8 cellular contexts compared by ENCODE assay signal in genomic region chr12:7019043-7019569, GRCh38. TPM values are rescaled to one million over a fixed set of nuclear protein-coding genes. Genes with fewer than 3 reads are reported as not detected.
DNase-seq lines count a peak whose midpoint lies in the region; TF ChIP-seq lines count a peak whose summit lies in the region.

No MANE protein-coding gene starts in this region.

- peaks cover 22% of the 10 kb centered on the region for H3K4me1 Mint-ChIP-seq in activated CD4-positive, alpha-beta T cell treated with anti-CD3 and anti-CD28 coated beads, Interleukin-2, amount 10 ng/mL, durations not matched to agents 24 days and 14 days

- peak overlapping the region; percentile 88 for H3K27ac ChIP-seq in substantia nigra (ENCODE audit: low read depth, low read length, poor library complexity, severe bottlenecking)

- H3K36me3 Mint-ChIP-seq in activated CD4-positive, alpha-beta T cell treated with anti-CD3 and anti-CD28 coated beads, Interleukin-2, amount 10 ng/mL, durations not matched to agents 24 days and 14 days (ENCODE audit: low read depth) = peaks cover 4% of the 10 kb centered on the region

- H3K9ac ChIP-seq in iPS-15b (ENCODE audit: low read depth, low read length) = peak overlapping the region; percentile 18

- DNase-seq in activated CD4-positive, alpha-beta T cell treated with anti-CD3 and anti-CD28 coated beads, Interleukin-2, amount 10 ng/mL, durations not matched to agents 24 days and 14 days = no peak
- no peak for DNase-seq in activated CD4-positive, alpha-beta T cell treated with anti-CD3 and anti-CD28 coated beads, Interleukin-2, amount 50 U/mL, for 48 hours
- DNase-seq in substantia nigra (lab: John Stamatoyannopoulos, UW) (no peak), CD1c-positive myeloid dendritic cell (ENCODE audit: extremely low spot score) (no peak), NCI-H187 (lab: John Stamatoyannopoulos, UW) (no peak)
- no peak for DNase-seq in activated CD4-positive, alpha-beta T cell treated with anti-CD3 and anti-CD28 coated beads for 48 hours

- H3K9me3 ChIP-seq in iPS-15b (ENCODE audit: control insufficient read depth, insufficient read depth, low read length) = no peaks in the 10 kb centered on the region

- H3K27ac Mint-ChIP-seq in activated CD4-positive, alpha-beta T cell treated with anti-CD3 and anti-CD28 coated beads, Interleukin-2, amount 10 ng/mL, durations not matched to agents 24 days and 14 days = peak overlapping the region; percentile 91

- H3K36me3 ChIP-seq in iPS-15b (ENCODE audit: control insufficient read depth, insufficient read depth, low read length) = peaks cover 7% of the 10 kb centered on the region

- no peaks in the 10 kb centered on the region for H3K9me3 Mint-ChIP-seq in activated CD4-positive, alpha-beta T cell treated with anti-CD3 and anti-CD28 coated beads, Interleukin-2, amount 10 ng/mL, durations not matched to agents 24 days and 14 days

- H3K4me1 ChIP-seq in iPS-15b (ENCODE audit: control insufficient read depth, insufficient read depth, low read length) = peaks cover 15% of the 10 kb centered on the region

- intact Hi-C loops in activated CD4-positive, alpha-beta T cell treated with anti-CD3 and anti-CD28 coated beads, Interleukin-2, amount 10 ng/mL, durations not matched to agents 24 days and 14 days (cut with micrococcal nuclease) = loop anchor here (1.0 to 5.0 kb wide), 4 partner anchors 73 to 168 kb away; partner anchors contain the start of genes C1R, PEX5 and SPSB2

- peak overlapping the region; percentile 90 for H3K4me3 Mint-ChIP-seq in activated CD4-positive, alpha-beta T cell treated with anti-CD3 and anti-CD28 coated beads, Interleukin-2, amount 10 ng/mL, durations not matched to agents 24 days and 14 days

- H3K27me3 Mint-ChIP-seq in activated CD4-positive, alpha-beta T cell treated with anti-CD3 and anti-CD28 coated beads, Interleukin-2, amount 10 ng/mL, durations not matched to agents 24 days and 14 days = no peaks in the 10 kb centered on the region

- H3K27me3 ChIP-seq in iPS-15b (ENCODE audit: control insufficient read depth, insufficient read depth, low read length) = no peaks in the 10 kb centered on the region

- no peak for TF ChIP-seq CTCF in WI38 (IDR thresholded peaks at IDR 0.05; ENCODE audit: low read depth, low read length)

- H3K4me3 ChIP-seq in WI38 (ENCODE audit: low read depth, low read length) = peak overlapping the region; percentile 85
- peak overlapping the region; percentile 99 for H3K4me3 ChIP-seq in iPS-15b (ENCODE audit: low read depth, low read length)

RNA-seq across cellular contexts. Expression of gene LPCAT3, which starts 0.8 kb away (rescaled TPM):
- total RNA-seq in activated CD4-positive, alpha-beta T cell treated with anti-CD3 and anti-CD28 coated beads, Interleukin-2, amount 10 ng/mL, durations not matched to agents 24 days and 14 days = 29.2 and 29.5 TPM in 2 replicates

RNA-seq across cellular contexts. Expression of gene C1S, which starts 41.4 kb away (rescaled TPM):
- 1.9 and 2.6 TPM in 2 replicates for total RNA-seq in activated CD4-positive, alpha-beta T cell treated with anti-CD3 and anti-CD28 coated beads, Interleukin-2, amount 10 ng/mL, durations not matched to agents 24 days and 14 days

RNA-seq across cellular contexts. Expression of gene EMG1, which starts 48.4 kb away (rescaled TPM):
- 129 and 131 TPM in 2 replicates for total RNA-seq in activated CD4-positive, alpha-beta T cell treated with anti-CD3 and anti-CD28 coated beads, Interleukin-2, amount 10 ng/mL, durations not matched to agents 24 days and 14 days

RNA-seq across cellular contexts. Expression of gene PHB2, which starts 48.6 kb away (rescaled TPM):
- total RNA-seq in activated CD4-positive, alpha-beta T cell treated with anti-CD3 and anti-CD28 coated beads, Interleukin-2, amount 10 ng/mL, durations not matched to agents 24 days and 14 days = 474 and 487 TPM in 2 replicates
